In the genomic region with DNA sequence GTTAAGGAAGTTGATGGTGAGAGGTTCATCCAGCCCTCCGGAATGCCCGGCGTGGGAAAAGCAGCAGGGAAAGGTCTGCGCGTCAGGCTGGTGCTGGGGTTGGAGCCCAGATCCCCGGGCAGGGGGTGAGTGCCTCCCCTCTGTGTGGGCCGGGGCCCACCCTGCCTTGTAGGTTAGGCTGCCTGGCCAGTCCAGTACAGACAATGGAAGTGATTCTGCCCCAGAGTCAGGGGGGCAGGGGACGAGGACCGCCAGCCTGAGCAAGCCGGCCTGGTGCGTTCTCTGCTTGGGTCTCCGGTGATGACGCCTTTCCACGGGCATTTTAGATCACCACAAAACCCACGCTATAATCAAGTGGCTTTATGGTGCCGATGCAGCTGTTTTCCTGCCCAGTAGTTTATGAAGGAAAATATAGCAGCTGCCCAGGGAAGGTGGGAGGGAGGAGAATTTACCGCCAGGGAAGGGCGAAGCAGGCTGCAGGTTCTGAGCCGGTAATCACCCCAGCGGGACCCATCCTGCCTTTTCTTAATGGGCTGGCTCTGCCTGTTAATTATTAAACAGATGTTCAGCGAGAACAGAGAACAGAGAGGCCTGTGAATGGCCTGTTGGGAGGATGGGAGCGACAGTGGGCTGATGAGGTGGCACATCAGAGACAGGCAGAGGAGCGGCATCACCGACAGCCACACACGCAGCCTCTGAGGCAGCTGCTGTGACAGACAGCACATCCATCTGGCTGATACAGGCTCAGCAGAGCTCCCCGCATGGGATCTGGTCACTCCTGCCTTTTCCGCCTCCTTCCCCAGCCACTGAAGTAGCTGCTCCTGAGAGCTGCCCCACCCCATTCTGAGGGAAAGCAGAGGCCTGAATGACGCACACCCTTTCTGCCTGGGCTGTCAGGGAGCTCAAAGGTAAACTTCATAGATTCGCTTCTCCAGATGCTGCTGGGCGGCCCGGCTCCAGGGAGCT, we compare ENCODE assay signal across 8 cellular contexts. TPM values are rescaled to one million over a fixed set of nuclear protein-coding genes. Genes with fewer than 3 reads are reported as not detected.
DNase-seq lines count a peak whose midpoint lies in the region; ATAC-seq and TF ChIP-seq lines count a peak whose summit lies in the region.

No MANE protein-coding gene starts in this region.

- no peak for TF ChIP-seq CTCF in natural killer cell (IDR thresholded peaks at IDR 0.05)

- H3K4me3 Mint-ChIP-seq in effector memory CD8-positive, alpha-beta T cell = no peak overlapping the region
- H3K4me3 Mint-ChIP-seq in natural killer cell = no peak overlapping the region

- peak; percentile 90 for DNase-seq in COLO668 (lab: John Stamatoyannopoulos, UW; ENCODE audit: unreplicated experiment)
- peak; percentile 76 for DNase-seq in NCI-H2227 (lab: John Stamatoyannopoulos, UW; ENCODE audit: unreplicated experiment)
- DNase-seq in effector memory CD8-positive, alpha-beta T cell = no peak
- DNase-seq in natural killer cell = no peak
- DNase-seq in HUDEP-2 (lab: John Stamatoyannopoulos, UW; ENCODE audit: unreplicated experiment in 76 of 76) = no peak
- DNase-seq in GM19238 (ENCODE audit: insufficient read length, low spot score) = no peak

- H3K27me3 Mint-ChIP-seq in effector memory CD8-positive, alpha-beta T cell = no peaks in the 10 kb centered on the region
- no peaks in the 10 kb centered on the region for H3K27me3 Mint-ChIP-seq in natural killer cell (ENCODE audit: low read depth in 2 of 2)

- ATAC-seq in effector memory CD8-positive, alpha-beta T cell (replicated peaks) = peak; percentile 19
- ATAC-seq in natural killer cell (peak in 1 of 3 donors; percentile 54), GM19023 (IDR thresholded peaks at IDR 0.05; ENCODE audit: unreplicated experiment) (no peak), GM19324 (IDR thresholded peaks at IDR 0.05; ENCODE audit: low FRiP score, unreplicated experiment) (no peak)

- peaks cover 0 to 3% of the 10 kb centered on the region in 2 donors for H3K9me3 Mint-ChIP-seq in effector memory CD8-positive, alpha-beta T cell
- no peaks in the 10 kb centered on the region for H3K9me3 Mint-ChIP-seq in natural killer cell

- H3K36me3 Mint-ChIP-seq in effector memory CD8-positive, alpha-beta T cell (ENCODE audit: insufficient read depth) = peaks cover 7% of the 10 kb centered on the region
- H3K36me3 Mint-ChIP-seq in natural killer cell = no peaks in the 10 kb centered on the region

- peak overlapping the region; percentile 10 to 75 for H3K27ac Mint-ChIP-seq in effector memory CD8-positive, alpha-beta T cell
- peak overlapping the region; percentile 6 to 57 for H3K27ac Mint-ChIP-seq in natural killer cell

- H3K4me1 Mint-ChIP-seq in effector memory CD8-positive, alpha-beta T cell (ENCODE audit: low read depth in 2 of 2) = peaks cover 6 to 17% of the 10 kb centered on the region in 2 donors
- peaks cover 16 to 25% of the 10 kb centered on the region in 2 donors for H3K4me1 Mint-ChIP-seq in natural killer cell

- intact Hi-C loops in natural killer cell (cut with micrococcal nuclease) = no loop called here

RNA-seq across cellular contexts. Expression of a gene that starts 35.2 kb away (rescaled TPM):
- total RNA-seq in natural killer cell = 10 to 100 TPM; 14.0 to 24.5 (median 17.4) TPM

Comparison
In these comparisons a context has a peak if more than half of its experiments do, and no peak if none do; other contexts are left out.
1. DNase-seq: peak in COLO668 (single experiment) and NCI-H2227 (single experiment); none in effector memory CD8-positive, alpha-beta T cell (0 of 3), natural killer cell (single experiment), HUDEP-2 (0 of 76) and GM19238 (single experiment).